ENCODE assay signal across 12 cellular contexts in genomic region chr22:40257979-40258378, GRCh38.
DNase-seq lines count a peak whose midpoint lies in the region; ATAC-seq, FAIRE-seq and TF ChIP-seq lines count a peak whose summit lies in the region.
"Had no signal": no experiment of that assay in that cellular context is flagged by ENCODE, and none has a peak within 500 bp of the region (broad histone marks: within the 10 kb centered on the region; RNA-seq: fewer than 3 reads in every experiment).

No MANE protein-coding gene starts in this region.

- H2AFZ ChIP-seq in ACC112 (ENCODE audit: low read length, unreplicated experiment): no peak overlapping the region
- no peak overlapping the region for H2AFZ ChIP-seq in astrocyte (ENCODE audit: low read depth, low read length)
- peak overlapping the region; percentile 25 for H2AFZ ChIP-seq in keratinocyte (ENCODE audit: control insufficient read depth, low read length)

- H3K4me3 ChIP-seq in ACC112 (ENCODE audit: low read depth, low read length) (peak overlapping the region; percentile 25; the same call in 1 of the 2 replicates), astrocyte (ENCODE audit: insufficient read depth, low read depth, low read length) (no peak overlapping the region), keratinocyte (ENCODE audit: control insufficient read depth in 2 of 3, extremely low read depth in 1 of 3, insufficient read depth in 2 of 3, low read depth in 1 of 3, low read length in 3 of 3) (no peak overlapping the region)

- H3K9ac ChIP-seq in astrocyte (ENCODE audit: low read length) (no peak overlapping the region), keratinocyte (ENCODE audit: control insufficient read depth, extremely low read depth, insufficient read depth, low read length) (peak overlapping the region; percentile 57)

- H3K36me3 ChIP-seq in ACC112 (ENCODE audit: insufficient read depth, low read length): no peaks in the 10 kb centered on the region
- peaks cover 4% of the 10 kb centered on the region for H3K36me3 ChIP-seq in astrocyte (ENCODE audit: insufficient read depth, low read length)
- H3K36me3 ChIP-seq in keratinocyte (ENCODE audit: control insufficient read depth in 2 of 2, extremely low read depth in 1 of 2, insufficient read depth in 2 of 2, low read length in 2 of 2): peaks cover 0 to 5% of the 10 kb centered on the region in 2 experiments

- CTCF ChIA-PET in HEK293T (lab: Yijun Ruan, JAX): no interaction called here

- TF ChIP-seq CTCF in astrocyte (IDR thresholded peaks at IDR 0.05; ENCODE audit: insufficient read depth, low read depth, low read length): no peak
- TF ChIP-seq CTCF in keratinocyte (optimal IDR thresholded peaks at IDR 0.05 in 1 of 3, IDR thresholded peaks at IDR 0.05 in 1 of 3, conservative IDR thresholded peaks at IDR 0.05 in 1 of 3; ENCODE audit: extremely low read depth in 1 of 3, insufficient read depth in 2 of 3, low read length in 3 of 3): no peak

- no peak overlapping the region for H3K4me3 Mint-ChIP-seq in astrocyte (ENCODE audit: unreplicated experiment)

- peaks cover 3% of the 10 kb centered on the region for H3K9me1 ChIP-seq in keratinocyte (ENCODE audit: control insufficient read depth, extremely low read depth, insufficient read depth, low read length)

- peaks cover 10% of the 10 kb centered on the region for H3K4me1 Mint-ChIP-seq in astrocyte (ENCODE audit: low read depth, unreplicated experiment)

- H3K4me1 ChIP-seq in ACC112 (ENCODE audit: control insufficient read depth, insufficient read depth, low read length, unreplicated experiment) (peaks cover 15% of the 10 kb centered on the region), astrocyte (ENCODE audit: insufficient read depth, low read length) (peaks cover 11% of the 10 kb centered on the region), keratinocyte (ENCODE audit: control insufficient read depth, extremely low read depth, insufficient read depth, low read length) (peaks cover 22% of the 10 kb centered on the region)

- H3K36me3 Mint-ChIP-seq in astrocyte (ENCODE audit: low read depth, unreplicated experiment): peaks cover 14% of the 10 kb centered on the region

- POLR2A ChIA-PET in HEK293T (lab: Yijun Ruan, JAX): interaction anchor here (0.7 kb wide), 1 partner anchor 87 kb away, joined by 3 read pairs; no protein-coding TSS in a partner anchor

- no peak overlapping the region for H3K27ac Mint-ChIP-seq in astrocyte (ENCODE audit: unreplicated experiment)

- H4K20me1 ChIP-seq in astrocyte (ENCODE audit: insufficient read depth, low read length) (peaks cover 61% of the 10 kb centered on the region), keratinocyte (ENCODE audit: control insufficient read depth, extremely low read depth, insufficient read depth, low read length) (no peaks in the 10 kb centered on the region)

- FAIRE-seq in astrocyte (lab: Jason Lieb, UNC) (no peak), keratinocyte (lab: Jason Lieb, UNC) (no peak)

- dilution Hi-C loops in keratinocyte (cut with MboI; ENCODE audit: extremely low pct_ligation_motif_present, low sequenced_read_pairs): no loop called here

- no peaks in the 10 kb centered on the region for H3K9me3 Mint-ChIP-seq in astrocyte (ENCODE audit: unreplicated experiment)

- H3K4me2 ChIP-seq in astrocyte (ENCODE audit: low read length): peak overlapping the region; percentile 63
- peak overlapping the region; percentile 63 for H3K4me2 ChIP-seq in keratinocyte (ENCODE audit: control insufficient read depth, extremely low read depth, insufficient read depth, low read depth, low read length)

- peak overlapping the region; percentile 96 for H3K27ac ChIP-seq in ACC112 (ENCODE audit: low read depth, low read length)
- peak overlapping the region; percentile 25 for H3K27ac ChIP-seq in astrocyte (ENCODE audit: low read depth, low read length)
- H3K27ac ChIP-seq in keratinocyte (ENCODE audit: control insufficient read depth, insufficient read depth, low read length): peak overlapping the region; percentile 94

- H3K79me2 ChIP-seq in ACC112 (ENCODE audit: control insufficient read depth, insufficient read depth, low read length, unreplicated experiment): peaks cover 9% of the 10 kb centered on the region
- H3K79me2 ChIP-seq in astrocyte (ENCODE audit: insufficient read depth, low read length): peaks cover 15% of the 10 kb centered on the region
- peaks cover 11% of the 10 kb centered on the region for H3K79me2 ChIP-seq in keratinocyte (ENCODE audit: control insufficient read depth, insufficient read depth, low read length)

- H3K27me3 ChIP-seq in ACC112 (ENCODE audit: insufficient read depth, low read length) (no peaks in the 10 kb centered on the region), astrocyte (ENCODE audit: insufficient read depth, low read length) (no peaks in the 10 kb centered on the region), keratinocyte (ENCODE audit: control insufficient read depth, extremely low read depth, insufficient read depth, low read length) (no peaks in the 10 kb centered on the region)

- no peak for ATAC-seq in HG03159 (IDR thresholded peaks at IDR 0.05; ENCODE audit: unreplicated experiment)

- H3K9me3 ChIP-seq in astrocyte (ENCODE audit: insufficient read depth, low read depth, low read length) (no peaks in the 10 kb centered on the region), keratinocyte (ENCODE audit: control insufficient read depth, low read depth, low read length) (no peaks in the 10 kb centered on the region)

- no peaks in the 10 kb centered on the region for H3K27me3 Mint-ChIP-seq in astrocyte (ENCODE audit: low read depth, unreplicated experiment)

- DNase-seq in HEK293T (ENCODE audit: extremely low spot score) (no peak), astrocyte (ENCODE audit: low read depth) (peak; percentile 39), keratinocyte (ENCODE audit: low read depth, low spot score) (no peak), NCI-H1105 (lab: John Stamatoyannopoulos, UW) (no peak), NCI-H2081 treated with DMSO at 0.1 percent for 48 hours (lab: John Stamatoyannopoulos, UW) (no peak), cerebellar nuclear complex (lab: John Stamatoyannopoulos, UW) (no peak)
- DNase-seq: C1 segment of cervical spinal cord, NCI-H345, Right ventricle myocardium superior, substantia nigra had no signal

TF ChIP-seq in HEK293T, 16 proteins besides CTCF, POLR2A, EP300 and RAD21:
- TF ChIP-seq ZNF384 (IDR thresholded peaks at IDR 0.05) (peak; percentile 51; the same call in 1 of the 2 replicates), ARNT (IDR thresholded peaks at IDR 0.05) (no peak)
TF ChIP-seq in HEK293T: peak in this region for 1.

Comparison
In these comparisons a context has a peak if more than half of its experiments do, and no peak if none do; other contexts are left out.
1. H3K27ac ChIP-seq: peak in every context shown above with its lines; median percentile 96 in ACC112; 94 in keratinocyte; 25 in astrocyte.